In genomic region chr1:39933956-39934941, GRCh38 we compare ENCODE assay signal across 9 cellular contexts. TPM values are rescaled to one million over a fixed set of nuclear protein-coding genes. Genes with fewer than 3 reads are reported as not detected.
DNase-seq lines count a peak whose midpoint lies in the region; ATAC-seq and TF ChIP-seq lines count a peak whose summit lies in the region.
"Had no signal": no experiment of that assay in that cellular context is flagged by ENCODE, and none has a peak within 500 bp of the region (broad histone marks: within the 10 kb centered on the region; RNA-seq: fewer than 3 reads in every experiment).

No MANE protein-coding gene starts in this region.

- H3K27ac ChIP-seq in foreskin keratinocyte (peak overlapping the region; percentile 2), psoas muscle (peak overlapping the region; percentile 27)

- H3K27me3 ChIP-seq in foreskin keratinocyte (no peaks in the 10 kb centered on the region), psoas muscle (ENCODE audit: insufficient read depth in 3 of 3, low read length in 2 of 3) (peaks cover 0 to 2% (median 0%) of the 10 kb centered on the region in 3 donors)

- H3K4me3 ChIP-seq in psoas muscle = no peak overlapping the region

- TF ChIP-seq CTCF in foreskin keratinocyte (conservative IDR thresholded peaks at IDR 0.05) (no peak), psoas muscle (IDR thresholded peaks at IDR 0.05) (no peak)

- DNase-seq in ELR (ENCODE audit: low read depth) = peak; percentile 96
- DNase-seq in RPMI7951 (ENCODE audit: low read depth) = peak; percentile 95
- DNase-seq in foreskin keratinocyte = peak; percentile 98 to 99
- peak; percentile 81 to 90 for DNase-seq in psoas muscle
- no peak for DNase-seq in DMS 273 treated with DMSO at 0.1 percent for 48 hours (lab: John Stamatoyannopoulos, UW)
- no peak for DNase-seq in NCI-H1417 (lab: John Stamatoyannopoulos, UW)

- 61 to 72% (median 66%) methylated on average over 12 of the region's 12 CpGs for WGBS in psoas muscle, 3 donors

- no peaks in the 10 kb centered on the region for H3K36me3 ChIP-seq in psoas muscle (ENCODE audit: insufficient read depth in 1 of 2, low read depth in 1 of 2)

- intact Hi-C loops in psoas muscle (cut with DNase I) = no loop called here

- H3K9me3 ChIP-seq in psoas muscle = no peaks in the 10 kb centered on the region

- ATAC-seq in foreskin keratinocyte = peak; percentile 85
- ATAC-seq in psoas muscle = peak; percentile 52 to 90 (median 84)
- no peak for ATAC-seq in HG02678 (IDR thresholded peaks at IDR 0.05; ENCODE audit: unreplicated experiment)
- ATAC-seq in GM18511 (IDR thresholded peaks at IDR 0.05; ENCODE audit: unreplicated experiment) = no peak
- ATAC-seq: activated naive CD4-positive, alpha-beta T cell treated with anti-CD3 and anti-CD28 coated beads, Interleukin-2, amount 50 U/mL, for 72 hours had no signal

- H3K4me1 ChIP-seq in foreskin keratinocyte = peaks cover 10% of the 10 kb centered on the region
- H3K4me1 ChIP-seq in psoas muscle = no peaks in the 10 kb centered on the region

RNA-seq across cellular contexts. Expression of gene MFSD2A, which starts 20.7 kb away (rescaled TPM):
- total RNA-seq in RPMI7951 (2014; rRNA removed; shearing (Covaris generic)) = 7.9 and 8.1 TPM in 2 replicates
- 55.1 and 62.0 TPM in 2 replicates for total RNA-seq in foreskin keratinocyte
- 47.6 and 49.8 TPM in 2 replicates for polyA plus RNA-seq in foreskin keratinocyte
- total RNA-seq in psoas muscle = under 1 TPM; 0.12 to 0.58 (median 0.47) TPM
- 1 to 10 TPM in 1 of 3 donors, under 1 TPM in 2; 0.35 to 2.1 (median 0.92) TPM for polyA plus RNA-seq in psoas muscle

RNA-seq across cellular contexts. Expression of gene MYCL, which starts 32.5 kb away (rescaled TPM):
- 0.10 and 0.12 TPM in 2 replicates for total RNA-seq in RPMI7951 (2014; rRNA removed; shearing (Covaris generic))
- 5.6 and 6.1 TPM in 2 replicates for total RNA-seq in foreskin keratinocyte
- 3.3 TPM in 2 replicates for polyA plus RNA-seq in foreskin keratinocyte
- total RNA-seq in psoas muscle = 1 to 10 TPM in 2 of 4 donors, under 1 TPM in 2; 0.19 to 1.7 (median 0.60) TPM
- polyA plus RNA-seq in psoas muscle = under 1 TPM; 0.10 to 0.27 (median 0.12) TPM

RNA-seq across cellular contexts. Expression of gene TRIT1, which starts 50.9 kb away (rescaled TPM):
- 23.7 and 29.8 TPM in 2 replicates for total RNA-seq in RPMI7951 (2014; rRNA removed; shearing (Covaris generic))
- total RNA-seq in foreskin keratinocyte (23.9 and 25.8 TPM in 2 replicates), psoas muscle (10 to 100 TPM in 2 of 4 donors, 1 to 10 TPM in 2; 6.4 to 13.7 (median 10.2) TPM)
- polyA plus RNA-seq in foreskin keratinocyte (15.9 and 17.0 TPM in 2 replicates), psoas muscle (10 to 100 TPM in 2 of 3 donors, 1 to 10 TPM in 1; 9.7 to 26.2 (median 13.6) TPM)

Comparison
In these comparisons a context has a peak if more than half of its experiments do, and no peak if none do; other contexts are left out.
1. DNase-seq: peak in ELR (single experiment), RPMI7951 (single experiment), foreskin keratinocyte (2 of 2) and psoas muscle (2 of 2); none in DMS 273 treated with DMSO at 0.1 percent for 48 hours (single experiment) and NCI-H1417 (0 of 3).
2. ATAC-seq: peak in foreskin keratinocyte (single experiment) and psoas muscle (4 of 4); none in HG02678 (single experiment) and GM18511 (single experiment).